In genomic region chr16:69350536-69351133, GRCh38 we compare ENCODE assay signal across 26 cellular contexts. TPM values are rescaled to one million over a fixed set of nuclear protein-coding genes. Genes with fewer than 3 reads are reported as not detected.
"Had no signal": no experiment of that assay in that cellular context is flagged by ENCODE, and none has a peak within 500 bp of the region (broad histone marks: within the 10 kb centered on the region; RNA-seq: fewer than 3 reads in every experiment).

No MANE protein-coding gene starts in this region.

- H3K9me3 ChIP-seq: neutrophil, prostate gland, SK-N-SH, testis had no signal

- H3K4me3 Mint-ChIP-seq: activated CD8-positive, alpha-beta T cell treated with anti-CD3 and anti-CD28 coated beads for 36 hours; activated naive CD8-positive, alpha-beta T cell treated with anti-CD3 and anti-CD28 coated beads for 36 hours; activated T-cell treated with anti-CD3 and anti-CD28 coated beads, Interleukin-2, amount 50 U/mL, for 72 hours; brain; central memory CD8-positive, alpha-beta T cell; naive thymus-derived CD8-positive, alpha-beta T cell; stimulated activated naive CD8-positive, alpha-beta T cell treated with anti-CD3 and anti-CD28 coated beads, Interleukin-15, amount 100 ng/mL, for 72 hours had no signal

- H3K4me1 ChIP-seq: foreskin keratinocyte, prostate gland, testis had no signal

- DNase-seq: activated CD4-positive, alpha-beta T cell treated with anti-CD3 and anti-CD28 coated beads for 48 hours; activated CD8-positive, alpha-beta memory T cell treated with anti-CD3 and anti-CD28 coated beads, Interleukin-2, amount 50 U/mL, for 4 hours; activated CD8-positive, alpha-beta T cell treated with anti-CD3 and anti-CD28 coated beads for 36 hours; activated gamma-delta T cell; activated naive CD8-positive, alpha-beta T cell treated with anti-CD3 and anti-CD28 coated beads for 36 hours; activated T-cell treated with anti-CD3 and anti-CD28 coated beads, Interleukin-2, amount 50 U/mL, for 72 hours; amygdala; cortex of kidney; effector memory CD4-positive, alpha-beta T cell; foreskin keratinocyte; glutamatergic neuron; mammary epithelial cell; naive thymus-derived CD8-positive, alpha-beta T cell; right cardiac atrium; SK-N-SH; stimulated activated naive CD8-positive, alpha-beta T cell treated with anti-CD3 and anti-CD28 coated beads, Interleukin-15, amount 100 ng/mL, for 72 hours; T-helper 1 cell; T1000; testis had no signal

- H3K9me3 Mint-ChIP-seq: activated CD8-positive, alpha-beta T cell treated with anti-CD3 and anti-CD28 coated beads for 36 hours; activated naive CD8-positive, alpha-beta T cell treated with anti-CD3 and anti-CD28 coated beads for 36 hours; activated T-cell treated with anti-CD3 and anti-CD28 coated beads, Interleukin-2, amount 50 U/mL, for 72 hours; brain; central memory CD8-positive, alpha-beta T cell; naive thymus-derived CD8-positive, alpha-beta T cell; stimulated activated naive CD8-positive, alpha-beta T cell treated with anti-CD3 and anti-CD28 coated beads, Interleukin-15, amount 100 ng/mL, for 72 hours had no signal

- H3K27ac Mint-ChIP-seq: activated CD8-positive, alpha-beta T cell treated with anti-CD3 and anti-CD28 coated beads for 36 hours; activated naive CD8-positive, alpha-beta T cell treated with anti-CD3 and anti-CD28 coated beads for 36 hours; activated T-cell treated with anti-CD3 and anti-CD28 coated beads, Interleukin-2, amount 50 U/mL, for 72 hours had no signal

- FAIRE-seq: urothelium cell line had no signal

- H3K27me3 Mint-ChIP-seq: activated CD8-positive, alpha-beta T cell treated with anti-CD3 and anti-CD28 coated beads for 36 hours; activated naive CD8-positive, alpha-beta T cell treated with anti-CD3 and anti-CD28 coated beads for 36 hours; brain; central memory CD8-positive, alpha-beta T cell; naive thymus-derived CD8-positive, alpha-beta T cell; stimulated activated naive CD8-positive, alpha-beta T cell treated with anti-CD3 and anti-CD28 coated beads, Interleukin-15, amount 100 ng/mL, for 72 hours had no signal

- H3K27ac ChIP-seq: foreskin keratinocyte, neutrophil, prostate gland, testis had no signal

- H3K27me3 ChIP-seq: foreskin keratinocyte, neutrophil, testis had no signal

- ATAC-seq: activated CD8-positive, alpha-beta T cell treated with anti-CD3 and anti-CD28 coated beads for 36 hours; activated T-cell treated with anti-CD3 and anti-CD28 coated beads, Interleukin-2, amount 50 U/mL, for 72 hours; foreskin keratinocyte; naive thymus-derived CD8-positive, alpha-beta T cell; right cardiac atrium; stimulated activated naive CD8-positive, alpha-beta T cell treated with anti-CD3 and anti-CD28 coated beads, Interleukin-15, amount 100 ng/mL, for 72 hours had no signal

- H3K4me1 Mint-ChIP-seq: activated naive CD8-positive, alpha-beta T cell treated with anti-CD3 and anti-CD28 coated beads for 36 hours; brain; stimulated activated naive CD8-positive, alpha-beta T cell treated with anti-CD3 and anti-CD28 coated beads, Interleukin-15, amount 100 ng/mL, for 72 hours had no signal

- H3K4me3 ChIP-seq: prostate gland, smooth muscle cell, testis had no signal

RNA-seq across cellular contexts. Expression of gene TMED6, which starts 1.0 kb away (rescaled TPM):
- total RNA-seq: foreskin keratinocyte, kidney epithelial cell had no signal
- polyA plus RNA-seq: mammary epithelial cell, right cardiac atrium, SK-N-SH had no signal
